1 cellular context compared by ENCODE assay signal in the genomic region with DNA sequence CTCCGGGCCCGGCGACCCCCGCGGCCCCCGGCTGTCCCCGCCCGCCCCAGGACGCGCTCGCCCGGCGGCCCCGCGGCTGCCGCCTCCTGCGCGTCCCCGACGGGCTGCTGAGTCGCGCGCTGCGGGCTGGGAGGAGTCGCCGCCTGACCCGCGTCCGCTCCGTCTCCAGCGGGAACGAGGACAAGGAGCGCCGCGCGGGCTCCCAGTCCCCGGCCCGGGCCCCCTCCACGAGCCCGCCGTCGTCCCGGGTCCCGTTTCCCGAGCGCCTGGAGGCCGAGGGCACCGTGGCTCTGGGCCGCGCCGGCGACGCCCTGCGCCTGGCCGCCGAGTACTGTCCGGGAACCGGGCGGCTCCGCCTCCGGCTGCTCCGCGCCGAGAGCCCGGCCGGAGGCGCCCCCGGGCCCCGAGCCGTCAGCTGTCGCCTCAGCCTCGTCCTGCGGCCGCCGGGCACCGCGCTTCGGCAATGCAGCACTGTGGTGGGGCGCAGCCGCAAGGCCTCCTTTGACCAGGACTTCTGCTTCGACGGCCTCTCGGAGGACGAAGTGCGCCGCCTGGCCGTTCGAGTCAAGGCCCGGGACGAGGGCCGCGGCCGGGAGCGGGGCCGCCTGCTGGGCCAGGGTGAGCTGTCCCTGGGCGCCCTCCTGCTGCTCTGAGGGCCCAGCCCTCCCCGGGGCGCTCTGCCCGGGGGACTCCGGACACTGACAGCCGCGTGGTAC.
TF ChIP-seq lines count a peak whose summit lies in the region.

No MANE protein-coding gene starts in this region.

TF ChIP-seq in WTC11, 78 proteins besides CTCF, POLR2A, EP300 and RAD21 (continued from another document and continues in another):
- 0 out of 2 replicates have a peak, but pooled peaks have one; percentile 38 for TF ChIP-seq ESRRA (CRISPR knock-in tag; IDR thresholded peaks at IDR 0.05; ENCODE audit: borderline replicate concordance)
- TF ChIP-seq, protein P1, sequence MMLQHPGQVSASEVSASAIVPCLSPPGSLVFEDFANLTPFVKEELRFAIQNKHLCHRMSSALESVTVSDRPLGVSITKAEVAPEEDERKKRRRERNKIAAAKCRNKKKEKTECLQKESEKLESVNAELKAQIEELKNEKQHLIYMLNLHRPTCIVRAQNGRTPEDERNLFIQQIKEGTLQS (CRISPR knock-in tag; conservative IDR thresholded peaks at IDR 0.05), result no peak
- TF ChIP-seq HMGA2 (CRISPR knock-in tag; IDR thresholded peaks at IDR 0.05), result no peak
- TF ChIP-seq, protein P2, sequence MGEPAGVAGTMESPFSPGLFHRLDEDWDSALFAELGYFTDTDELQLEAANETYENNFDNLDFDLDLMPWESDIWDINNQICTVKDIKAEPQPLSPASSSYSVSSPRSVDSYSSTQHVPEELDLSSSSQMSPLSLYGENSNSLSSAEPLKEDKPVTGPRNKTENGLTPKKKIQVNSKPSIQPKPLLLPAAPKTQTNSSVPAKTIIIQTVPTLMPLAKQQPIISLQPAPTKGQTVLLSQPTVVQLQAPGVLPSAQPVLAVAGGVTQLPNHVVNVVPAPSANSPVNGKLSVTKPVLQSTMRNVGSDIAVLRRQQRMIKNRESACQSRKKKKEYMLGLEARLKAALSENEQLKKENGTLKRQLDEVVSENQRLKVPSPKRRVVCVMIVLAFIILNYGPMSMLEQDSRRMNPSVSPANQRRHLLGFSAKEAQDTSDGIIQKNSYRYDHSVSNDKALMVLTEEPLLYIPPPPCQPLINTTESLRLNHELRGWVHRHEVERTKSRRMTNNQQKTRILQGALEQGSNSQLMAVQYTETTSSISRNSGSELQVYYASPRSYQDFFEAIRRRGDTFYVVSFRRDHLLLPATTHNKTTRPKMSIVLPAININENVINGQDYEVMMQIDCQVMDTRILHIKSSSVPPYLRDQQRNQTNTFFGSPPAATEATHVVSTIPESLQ (CRISPR knock-in tag; IDR thresholded peaks at IDR 0.05), result no peak
- TF ChIP-seq, protein P3, sequence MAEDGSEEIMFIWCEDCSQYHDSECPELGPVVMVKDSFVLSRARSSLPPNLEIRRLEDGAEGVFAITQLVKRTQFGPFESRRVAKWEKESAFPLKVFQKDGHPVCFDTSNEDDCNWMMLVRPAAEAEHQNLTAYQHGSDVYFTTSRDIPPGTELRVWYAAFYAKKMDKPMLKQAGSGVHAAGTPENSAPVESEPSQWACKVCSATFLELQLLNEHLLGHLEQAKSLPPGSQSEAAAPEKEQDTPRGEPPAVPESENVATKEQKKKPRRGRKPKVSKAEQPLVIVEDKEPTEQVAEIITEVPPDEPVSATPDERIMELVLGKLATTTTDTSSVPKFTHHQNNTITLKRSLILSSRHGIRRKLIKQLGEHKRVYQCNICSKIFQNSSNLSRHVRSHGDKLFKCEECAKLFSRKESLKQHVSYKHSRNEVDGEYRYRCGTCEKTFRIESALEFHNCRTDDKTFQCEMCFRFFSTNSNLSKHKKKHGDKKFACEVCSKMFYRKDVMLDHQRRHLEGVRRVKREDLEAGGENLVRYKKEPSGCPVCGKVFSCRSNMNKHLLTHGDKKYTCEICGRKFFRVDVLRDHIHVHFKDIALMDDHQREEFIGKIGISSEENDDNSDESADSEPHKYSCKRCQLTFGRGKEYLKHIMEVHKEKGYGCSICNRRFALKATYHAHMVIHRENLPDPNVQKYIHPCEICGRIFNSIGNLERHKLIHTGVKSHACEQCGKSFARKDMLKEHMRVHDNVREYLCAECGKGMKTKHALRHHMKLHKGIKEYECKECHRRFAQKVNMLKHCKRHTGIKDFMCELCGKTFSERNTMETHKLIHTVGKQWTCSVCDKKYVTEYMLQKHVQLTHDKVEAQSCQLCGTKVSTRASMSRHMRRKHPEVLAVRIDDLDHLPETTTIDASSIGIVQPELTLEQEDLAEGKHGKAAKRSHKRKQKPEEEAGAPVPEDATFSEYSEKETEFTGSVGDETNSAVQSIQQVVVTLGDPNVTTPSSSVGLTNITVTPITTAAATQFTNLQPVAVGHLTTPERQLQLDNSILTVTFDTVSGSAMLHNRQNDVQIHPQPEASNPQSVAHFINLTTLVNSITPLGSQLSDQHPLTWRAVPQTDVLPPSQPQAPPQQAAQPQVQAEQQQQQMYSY (CRISPR knock-in tag; IDR thresholded peaks at IDR 0.05), result no peak
- TF ChIP-seq SMAD3 (CRISPR knock-in tag; IDR thresholded peaks at IDR 0.05; ENCODE audit: borderline replicate concordance), result no peak
- TF ChIP-seq NFATC4 (CRISPR knock-in tag; IDR thresholded peaks at IDR 0.05), result no peak
- TF ChIP-seq, protein P4, sequence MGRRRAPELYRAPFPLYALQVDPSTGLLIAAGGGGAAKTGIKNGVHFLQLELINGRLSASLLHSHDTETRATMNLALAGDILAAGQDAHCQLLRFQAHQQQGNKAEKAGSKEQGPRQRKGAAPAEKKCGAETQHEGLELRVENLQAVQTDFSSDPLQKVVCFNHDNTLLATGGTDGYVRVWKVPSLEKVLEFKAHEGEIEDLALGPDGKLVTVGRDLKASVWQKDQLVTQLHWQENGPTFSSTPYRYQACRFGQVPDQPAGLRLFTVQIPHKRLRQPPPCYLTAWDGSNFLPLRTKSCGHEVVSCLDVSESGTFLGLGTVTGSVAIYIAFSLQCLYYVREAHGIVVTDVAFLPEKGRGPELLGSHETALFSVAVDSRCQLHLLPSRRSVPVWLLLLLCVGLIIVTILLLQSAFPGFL (CRISPR knock-in tag; IDR thresholded peaks at IDR 0.05; ENCODE audit: borderline replicate concordance), result no peak
- TF ChIP-seq ATF1 (CRISPR knock-in tag; IDR thresholded peaks at IDR 0.05), result no peak
- TF ChIP-seq RELA (CRISPR knock-in tag; IDR thresholded peaks at IDR 0.05; ENCODE audit: borderline replicate concordance), result no peak
- no peak for TF ChIP-seq TEAD4 (CRISPR knock-in tag; IDR thresholded peaks at IDR 0.05)
- TF ChIP-seq ELF4 (CRISPR knock-in tag; IDR thresholded peaks at IDR 0.05; ENCODE audit: low read depth), result no peak
- TF ChIP-seq, protein P5, sequence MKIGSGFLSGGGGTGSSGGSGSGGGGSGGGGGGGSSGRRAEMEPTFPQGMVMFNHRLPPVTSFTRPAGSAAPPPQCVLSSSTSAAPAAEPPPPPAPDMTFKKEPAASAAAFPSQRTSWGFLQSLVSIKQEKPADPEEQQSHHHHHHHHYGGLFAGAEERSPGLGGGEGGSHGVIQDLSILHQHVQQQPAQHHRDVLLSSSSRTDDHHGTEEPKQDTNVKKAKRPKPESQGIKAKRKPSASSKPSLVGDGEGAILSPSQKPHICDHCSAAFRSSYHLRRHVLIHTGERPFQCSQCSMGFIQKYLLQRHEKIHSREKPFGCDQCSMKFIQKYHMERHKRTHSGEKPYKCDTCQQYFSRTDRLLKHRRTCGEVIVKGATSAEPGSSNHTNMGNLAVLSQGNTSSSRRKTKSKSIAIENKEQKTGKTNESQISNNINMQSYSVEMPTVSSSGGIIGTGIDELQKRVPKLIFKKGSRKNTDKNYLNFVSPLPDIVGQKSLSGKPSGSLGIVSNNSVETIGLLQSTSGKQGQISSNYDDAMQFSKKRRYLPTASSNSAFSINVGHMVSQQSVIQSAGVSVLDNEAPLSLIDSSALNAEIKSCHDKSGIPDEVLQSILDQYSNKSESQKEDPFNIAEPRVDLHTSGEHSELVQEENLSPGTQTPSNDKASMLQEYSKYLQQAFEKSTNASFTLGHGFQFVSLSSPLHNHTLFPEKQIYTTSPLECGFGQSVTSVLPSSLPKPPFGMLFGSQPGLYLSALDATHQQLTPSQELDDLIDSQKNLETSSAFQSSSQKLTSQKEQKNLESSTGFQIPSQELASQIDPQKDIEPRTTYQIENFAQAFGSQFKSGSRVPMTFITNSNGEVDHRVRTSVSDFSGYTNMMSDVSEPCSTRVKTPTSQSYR (CRISPR knock-in tag; IDR thresholded peaks at IDR 0.05), result no peak
- no peak for TF ChIP-seq ZNF396 (CRISPR knock-in tag; IDR thresholded peaks at IDR 0.05; ENCODE audit: borderline replicate concordance)
- TF ChIP-seq ZNF138 (CRISPR knock-in tag; conservative IDR thresholded peaks at IDR 0.05), result no peak
- no peak for TF ChIP-seq NFE2L1 (CRISPR knock-in tag; IDR thresholded peaks at IDR 0.05)
- TF ChIP-seq, protein P6, sequence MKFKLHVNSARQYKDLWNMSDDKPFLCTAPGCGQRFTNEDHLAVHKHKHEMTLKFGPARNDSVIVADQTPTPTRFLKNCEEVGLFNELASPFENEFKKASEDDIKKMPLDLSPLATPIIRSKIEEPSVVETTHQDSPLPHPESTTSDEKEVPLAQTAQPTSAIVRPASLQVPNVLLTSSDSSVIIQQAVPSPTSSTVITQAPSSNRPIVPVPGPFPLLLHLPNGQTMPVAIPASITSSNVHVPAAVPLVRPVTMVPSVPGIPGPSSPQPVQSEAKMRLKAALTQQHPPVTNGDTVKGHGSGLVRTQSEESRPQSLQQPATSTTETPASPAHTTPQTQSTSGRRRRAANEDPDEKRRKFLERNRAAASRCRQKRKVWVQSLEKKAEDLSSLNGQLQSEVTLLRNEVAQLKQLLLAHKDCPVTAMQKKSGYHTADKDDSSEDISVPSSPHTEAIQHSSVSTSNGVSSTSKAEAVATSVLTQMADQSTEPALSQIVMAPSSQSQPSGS (CRISPR knock-in tag; IDR thresholded peaks at IDR 0.05; ENCODE audit: borderline replicate concordance, low read depth), result no peak
- TF ChIP-seq, protein P7, sequence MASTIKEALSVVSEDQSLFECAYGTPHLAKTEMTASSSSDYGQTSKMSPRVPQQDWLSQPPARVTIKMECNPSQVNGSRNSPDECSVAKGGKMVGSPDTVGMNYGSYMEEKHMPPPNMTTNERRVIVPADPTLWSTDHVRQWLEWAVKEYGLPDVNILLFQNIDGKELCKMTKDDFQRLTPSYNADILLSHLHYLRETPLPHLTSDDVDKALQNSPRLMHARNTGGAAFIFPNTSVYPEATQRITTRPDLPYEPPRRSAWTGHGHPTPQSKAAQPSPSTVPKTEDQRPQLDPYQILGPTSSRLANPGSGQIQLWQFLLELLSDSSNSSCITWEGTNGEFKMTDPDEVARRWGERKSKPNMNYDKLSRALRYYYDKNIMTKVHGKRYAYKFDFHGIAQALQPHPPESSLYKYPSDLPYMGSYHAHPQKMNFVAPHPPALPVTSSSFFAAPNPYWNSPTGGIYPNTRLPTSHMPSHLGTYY (CRISPR knock-in tag; IDR thresholded peaks at IDR 0.05), result no peak
- TF ChIP-seq GRHL2 (CRISPR knock-in tag; IDR thresholded peaks at IDR 0.05; ENCODE audit: insufficient replicate concordance, severe bottlenecking), result no peak
- TF ChIP-seq SP1 (CRISPR knock-in tag; conservative IDR thresholded peaks at IDR 0.05), result no peak
- TF ChIP-seq, protein P8, sequence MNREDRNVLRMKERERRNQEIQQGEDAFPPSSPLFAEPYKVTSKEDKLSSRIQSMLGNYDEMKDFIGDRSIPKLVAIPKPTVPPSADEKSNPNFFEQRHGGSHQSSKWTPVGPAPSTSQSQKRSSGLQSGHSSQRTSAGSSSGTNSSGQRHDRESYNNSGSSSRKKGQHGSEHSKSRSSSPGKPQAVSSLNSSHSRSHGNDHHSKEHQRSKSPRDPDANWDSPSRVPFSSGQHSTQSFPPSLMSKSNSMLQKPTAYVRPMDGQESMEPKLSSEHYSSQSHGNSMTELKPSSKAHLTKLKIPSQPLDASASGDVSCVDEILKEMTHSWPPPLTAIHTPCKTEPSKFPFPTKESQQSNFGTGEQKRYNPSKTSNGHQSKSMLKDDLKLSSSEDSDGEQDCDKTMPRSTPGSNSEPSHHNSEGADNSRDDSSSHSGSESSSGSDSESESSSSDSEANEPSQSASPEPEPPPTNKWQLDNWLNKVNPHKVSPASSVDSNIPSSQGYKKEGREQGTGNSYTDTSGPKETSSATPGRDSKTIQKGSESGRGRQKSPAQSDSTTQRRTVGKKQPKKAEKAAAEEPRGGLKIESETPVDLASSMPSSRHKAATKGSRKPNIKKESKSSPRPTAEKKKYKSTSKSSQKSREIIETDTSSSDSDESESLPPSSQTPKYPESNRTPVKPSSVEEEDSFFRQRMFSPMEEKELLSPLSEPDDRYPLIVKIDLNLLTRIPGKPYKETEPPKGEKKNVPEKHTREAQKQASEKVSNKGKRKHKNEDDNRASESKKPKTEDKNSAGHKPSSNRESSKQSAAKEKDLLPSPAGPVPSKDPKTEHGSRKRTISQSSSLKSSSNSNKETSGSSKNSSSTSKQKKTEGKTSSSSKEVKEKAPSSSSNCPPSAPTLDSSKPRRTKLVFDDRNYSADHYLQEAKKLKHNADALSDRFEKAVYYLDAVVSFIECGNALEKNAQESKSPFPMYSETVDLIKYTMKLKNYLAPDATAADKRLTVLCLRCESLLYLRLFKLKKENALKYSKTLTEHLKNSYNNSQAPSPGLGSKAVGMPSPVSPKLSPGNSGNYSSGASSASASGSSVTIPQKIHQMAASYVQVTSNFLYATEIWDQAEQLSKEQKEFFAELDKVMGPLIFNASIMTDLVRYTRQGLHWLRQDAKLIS (CRISPR knock-in tag; IDR thresholded peaks at IDR 0.05; ENCODE audit: borderline replicate concordance), result no peak
- TF ChIP-seq ZNF416 (CRISPR knock-in tag; IDR thresholded peaks at IDR 0.05), result no peak
- no peak for TF ChIP-seq FOXP1 (CRISPR knock-in tag; IDR thresholded peaks at IDR 0.05; ENCODE audit: borderline replicate concordance)
- TF ChIP-seq MXD4 (CRISPR knock-in tag; IDR thresholded peaks at IDR 0.05; ENCODE audit: borderline replicate concordance), result no peak
- TF ChIP-seq, protein P9, sequence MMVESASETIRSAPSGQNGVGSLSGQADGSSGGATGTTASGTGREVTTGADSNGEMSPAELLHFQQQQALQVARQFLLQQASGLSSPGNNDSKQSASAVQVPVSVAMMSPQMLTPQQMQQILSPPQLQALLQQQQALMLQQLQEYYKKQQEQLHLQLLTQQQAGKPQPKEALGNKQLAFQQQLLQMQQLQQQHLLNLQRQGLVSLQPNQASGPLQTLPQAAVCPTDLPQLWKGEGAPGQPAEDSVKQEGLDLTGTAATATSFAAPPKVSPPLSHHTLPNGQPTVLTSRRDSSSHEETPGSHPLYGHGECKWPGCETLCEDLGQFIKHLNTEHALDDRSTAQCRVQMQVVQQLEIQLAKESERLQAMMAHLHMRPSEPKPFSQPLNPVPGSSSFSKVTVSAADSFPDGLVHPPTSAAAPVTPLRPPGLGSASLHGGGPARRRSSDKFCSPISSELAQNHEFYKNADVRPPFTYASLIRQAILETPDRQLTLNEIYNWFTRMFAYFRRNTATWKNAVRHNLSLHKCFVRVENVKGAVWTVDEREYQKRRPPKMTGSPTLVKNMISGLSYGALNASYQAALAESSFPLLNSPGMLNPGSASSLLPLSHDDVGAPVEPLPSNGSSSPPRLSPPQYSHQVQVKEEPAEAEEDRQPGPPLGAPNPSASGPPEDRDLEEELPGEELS (CRISPR knock-in tag; IDR thresholded peaks at IDR 0.05), result peak; percentile 52; the same call in 1 of the 2 replicates
- TF ChIP-seq CBFB (CRISPR knock-in tag; IDR thresholded peaks at IDR 0.05; ENCODE audit: low read depth), result 0 out of 2 replicates have a peak, but pooled peaks have one; percentile 29
- TF ChIP-seq, protein P10, sequence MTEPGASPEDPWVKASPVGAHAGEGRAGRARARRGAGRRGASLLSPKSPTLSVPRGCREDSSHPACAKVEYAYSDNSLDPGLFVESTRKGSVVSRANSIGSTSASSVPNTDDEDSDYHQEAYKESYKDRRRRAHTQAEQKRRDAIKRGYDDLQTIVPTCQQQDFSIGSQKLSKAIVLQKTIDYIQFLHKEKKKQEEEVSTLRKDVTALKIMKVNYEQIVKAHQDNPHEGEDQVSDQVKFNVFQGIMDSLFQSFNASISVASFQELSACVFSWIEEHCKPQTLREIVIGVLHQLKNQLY (CRISPR knock-in tag; IDR thresholded peaks at IDR 0.05), result no peak
- TF ChIP-seq, protein P11, sequence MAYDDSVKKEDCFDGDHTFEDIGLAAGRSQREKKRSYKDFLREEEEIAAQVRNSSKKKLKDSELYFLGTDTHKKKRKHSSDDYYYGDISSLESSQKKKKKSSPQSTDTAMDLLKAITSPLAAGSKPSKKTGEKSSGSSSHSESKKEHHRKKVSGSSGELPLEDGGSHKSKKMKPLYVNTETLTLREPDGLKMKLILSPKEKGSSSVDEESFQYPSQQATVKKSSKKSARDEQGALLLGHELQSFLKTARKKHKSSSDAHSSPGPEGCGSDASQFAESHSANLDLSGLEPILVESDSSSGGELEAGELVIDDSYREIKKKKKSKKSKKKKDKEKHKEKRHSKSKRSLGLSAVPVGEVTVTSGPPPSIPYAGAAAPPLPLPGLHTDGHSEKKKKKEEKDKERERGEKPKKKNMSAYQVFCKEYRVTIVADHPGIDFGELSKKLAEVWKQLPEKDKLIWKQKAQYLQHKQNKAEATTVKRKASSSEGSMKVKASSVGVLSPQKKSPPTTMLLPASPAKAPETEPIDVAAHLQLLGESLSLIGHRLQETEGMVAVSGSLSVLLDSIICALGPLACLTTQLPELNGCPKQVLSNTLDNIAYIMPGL (CRISPR knock-in tag; IDR thresholded peaks at IDR 0.05), result peak; percentile 72; the same call in 1 of the 2 replicates
- no peak for TF ChIP-seq ETV6 (CRISPR knock-in tag; IDR thresholded peaks at IDR 0.05)
